In genomic region chr2:72983500-72984039, GRCh38 we compare ENCODE assay signal across 20 cellular contexts.
A peak's percentile ranks its signal among the peaks of the same experiment; 100 is the strongest.
DNase-seq lines count a peak whose midpoint lies in the region; ATAC-seq and TF ChIP-seq lines count a peak whose summit lies in the region.
"Had no signal": no experiment of that assay in that cellular context is flagged by ENCODE, and none has a peak within 500 bp of the region (broad histone marks: within the 10 kb centered on the region; RNA-seq: fewer than 3 reads in every experiment).

No MANE protein-coding gene starts in this region.

- CTCF ChIA-PET in T-cell (lab: Charles Lee): interaction anchor here (0.6 to 0.8 kb wide), 2 partner anchors 11 to 196 kb away, joined by 3 read pairs; no protein-coding TSS in a partner anchor

- ATAC-seq in GM19397 (IDR thresholded peaks at IDR 0.05; ENCODE audit: unreplicated experiment) (no peak), T-cell (replicated peaks in 1 of 4) (no peak)
- ATAC-seq: activated CD4-positive, alpha-beta T cell treated with anti-CD3 and anti-CD28 coated beads for 36 hours; activated CD8-positive, alpha-beta memory T cell treated with anti-CD3 and anti-CD28 coated beads, Interleukin-2, amount 10 ng/mL, durations not matched to agents 7 days and 5 days; activated T-helper 17 cell treated with anti-CD3 and anti-CD28 coated beads, Interleukin-2, amount 50 U/mL, for 72 hours; PC-3 had no signal

- no peaks in the 10 kb centered on the region for H3K79me1 ChIP-seq in neuronal stem cell (ENCODE audit: low read depth, low read length)

- H3K9ac ChIP-seq in neuronal stem cell (ENCODE audit: low read depth, low read length, poor library complexity): no peak overlapping the region

- H3K27me3 ChIP-seq in cardiac muscle cell (no peaks in the 10 kb centered on the region), neuronal stem cell (ENCODE audit: control insufficient read depth in 3 of 3, insufficient read depth in 3 of 3, low read depth in 1 of 3, low read length in 3 of 3) (no peaks in the 10 kb centered on the region), suprapubic skin (no peaks in the 10 kb centered on the region)
- H3K27me3 ChIP-seq: adrenal gland, neutrophil, sigmoid colon had no signal

- H3K27me3 Mint-ChIP-seq in T-cell: no peaks in the 10 kb centered on the region
- H3K27me3 Mint-ChIP-seq: activated CD4-positive, alpha-beta T cell treated with anti-CD3 and anti-CD28 coated beads for 36 hours; activated CD8-positive, alpha-beta memory T cell treated with anti-CD3 and anti-CD28 coated beads, Interleukin-2, amount 10 ng/mL, durations not matched to agents 7 days and 5 days; activated T-helper 17 cell treated with anti-CD3 and anti-CD28 coated beads, Interleukin-2, amount 50 U/mL, for 72 hours had no signal

- H3K27ac Mint-ChIP-seq in T-cell: no peak overlapping the region
- H3K27ac Mint-ChIP-seq: activated CD4-positive, alpha-beta T cell treated with anti-CD3 and anti-CD28 coated beads for 36 hours; activated CD8-positive, alpha-beta memory T cell treated with anti-CD3 and anti-CD28 coated beads, Interleukin-2, amount 10 ng/mL, durations not matched to agents 7 days and 5 days had no signal

- no peak overlapping the region for H3K4me3 ChIP-seq in cardiac muscle cell
- no peak overlapping the region for H3K4me3 ChIP-seq in neuronal stem cell (ENCODE audit: low read length in 2 of 2)
- no peak overlapping the region for H3K4me3 ChIP-seq in suprapubic skin
- H3K4me3 ChIP-seq: adrenal gland, sigmoid colon had no signal

- POLR2A ChIA-PET in T-cell (lab: Charles Lee): no interaction called here

- no peaks in the 10 kb centered on the region for H3K9me3 Mint-ChIP-seq in T-cell
- H3K9me3 Mint-ChIP-seq: activated T-helper 17 cell treated with anti-CD3 and anti-CD28 coated beads, Interleukin-2, amount 50 U/mL, for 72 hours had no signal

- TF ChIP-seq POLR2A in suprapubic skin (IDR thresholded peaks at IDR 0.05): no peak

- H3K4ac ChIP-seq in neuronal stem cell (ENCODE audit: low read length): no peak overlapping the region

- H3K36me3 ChIP-seq in cardiac muscle cell (no peaks in the 10 kb centered on the region), neuronal stem cell (replicated peaks in 1 of 2; ENCODE audit: control insufficient read depth in 2 of 2, insufficient read depth in 2 of 2, low read length in 2 of 2) (peaks cover 0 to 3% of the 10 kb centered on the region in 2 donors), suprapubic skin (peaks cover 7% of the 10 kb centered on the region)
- H3K36me3 ChIP-seq: adrenal gland had no signal

- peak overlapping the region; percentile 85 for H2BK12ac ChIP-seq in neuronal stem cell (ENCODE audit: low read length)

- H3K4me2 ChIP-seq in neuronal stem cell (ENCODE audit: insufficient read depth, low read length, poor library complexity, severe bottlenecking): no peak overlapping the region

- no peak overlapping the region for H4K91ac ChIP-seq in neuronal stem cell (ENCODE audit: low read depth, low read length, poor library complexity)

- peaks cover 3% of the 10 kb centered on the region for H3K36me3 Mint-ChIP-seq in T-cell
- H3K36me3 Mint-ChIP-seq: activated CD8-positive, alpha-beta memory T cell treated with anti-CD3 and anti-CD28 coated beads, Interleukin-2, amount 10 ng/mL, durations not matched to agents 7 days and 5 days had no signal

- WGBS in neuronal stem cell (ENCODE audit: extremely low coverage in 2 of 2, insufficient read length in 2 of 2, insufficient replicate concordance in 1 of 2), 2 donors: no CpG with 5 or more reads among the region's 7 CpGs
- 86% methylated on average over 6 of the region's 7 CpGs for WGBS in suprapubic skin

- peaks cover 0 to 2% (median 1%) of the 10 kb centered on the region in 3 donors for H3K4me1 Mint-ChIP-seq in T-cell
- H3K4me1 Mint-ChIP-seq: activated CD4-positive, alpha-beta T cell treated with anti-CD3 and anti-CD28 coated beads for 36 hours; activated T-helper 17 cell treated with anti-CD3 and anti-CD28 coated beads, Interleukin-2, amount 50 U/mL, for 72 hours had no signal

- H2AFZ ChIP-seq in neuronal stem cell (ENCODE audit: low read length): no peak overlapping the region

- H3K4me1 ChIP-seq in cardiac muscle cell (ENCODE audit: low read depth) (peaks cover 49% of the 10 kb centered on the region), neuronal stem cell (ENCODE audit: control insufficient read depth in 2 of 2, insufficient read depth in 1 of 2, low read depth in 1 of 2, low read length in 2 of 2) (peaks cover 0 to 10% of the 10 kb centered on the region in 2 donors), suprapubic skin (no peaks in the 10 kb centered on the region)
- H3K4me1 ChIP-seq: sigmoid colon had no signal

- DNase-seq in NCI-H1417 (lab: John Stamatoyannopoulos, UW) (peak in 2 of 3 experiments; percentile 87 to 97), NCI-H774 (lab: John Stamatoyannopoulos, UW) (peak; percentile 77), cardiac muscle cell (ENCODE audit: low read depth in 1 of 2, low spot score in 1 of 2) (no peak), neuronal stem cell (ENCODE audit: low spot score) (no peak), caudate nucleus (lab: John Stamatoyannopoulos, UW) (no peak), suprapubic skin (ENCODE audit: low spot score in 2 of 2) (no peak), T-cell (no peak)
- DNase-seq: activated CD4-positive, alpha-beta T cell treated with anti-CD3 and anti-CD28 coated beads for 36 hours; activated CD8-positive, alpha-beta memory T cell treated with anti-CD3 and anti-CD28 coated beads, Interleukin-2, amount 10 ng/mL, durations not matched to agents 7 days and 5 days; EL; kidney glomerular epithelial cell; NCI-H187 treated with DMSO at 0.1 percent for 48 hours; NCI-H524 treated with DMSO at 0.1 percent for 48 hours; PC-3; sigmoid colon; stimulated activated CD4-positive, alpha-beta T cell treated with anti-CD3 and anti-CD28 coated beads, Interleukin-2, amount 100 ng/mL, for 24 hours had no signal

- no peak overlapping the region for H4K8ac ChIP-seq in neuronal stem cell (ENCODE audit: low read depth, low read length)

- no peak overlapping the region for H3K14ac ChIP-seq in neuronal stem cell (ENCODE audit: low read length)

- peak overlapping the region; percentile 15 for H2AK5ac ChIP-seq in neuronal stem cell (ENCODE audit: low read depth, low read length)

- peak overlapping the region; percentile 69 for H3K18ac ChIP-seq in neuronal stem cell (ENCODE audit: low read length)

- H3K9me3 ChIP-seq in cardiac muscle cell (ENCODE audit: low read depth) (no peaks in the 10 kb centered on the region), neuronal stem cell (replicated peaks in 1 of 2; ENCODE audit: control insufficient read depth in 2 of 2, insufficient read depth in 1 of 2, low read depth in 1 of 2, low read length in 2 of 2) (no peaks in the 10 kb centered on the region), suprapubic skin (no peaks in the 10 kb centered on the region)
- H3K9me3 ChIP-seq: adrenal gland, neutrophil, sigmoid colon had no signal

- TF ChIP-seq EP300 in suprapubic skin (IDR thresholded peaks at IDR 0.05): no peak

- no peak overlapping the region for H3K4me3 Mint-ChIP-seq in T-cell
- H3K4me3 Mint-ChIP-seq: activated CD4-positive, alpha-beta T cell treated with anti-CD3 and anti-CD28 coated beads for 36 hours; activated CD8-positive, alpha-beta memory T cell treated with anti-CD3 and anti-CD28 coated beads, Interleukin-2, amount 10 ng/mL, durations not matched to agents 7 days and 5 days; activated T-helper 17 cell treated with anti-CD3 and anti-CD28 coated beads, Interleukin-2, amount 50 U/mL, for 72 hours had no signal

- H2BK15ac ChIP-seq in neuronal stem cell (ENCODE audit: low read length): peak overlapping the region; percentile 14

- H2BK120ac ChIP-seq in neuronal stem cell (ENCODE audit: low read depth, low read length): peak overlapping the region; percentile 30

- TF ChIP-seq CTCF in cardiac muscle cell (IDR thresholded peaks at IDR 0.05; ENCODE audit: low read depth, low read length) (no peak), suprapubic skin (IDR thresholded peaks at IDR 0.05) (no peak)

- H3K27ac ChIP-seq in cardiac muscle cell: peak overlapping the region; percentile 78
- no peak overlapping the region for H3K27ac ChIP-seq in neuronal stem cell (replicated peaks; ENCODE audit: low read length)
- H3K27ac ChIP-seq in caudate nucleus (ENCODE audit: low read depth, low read length): no peak overlapping the region
- no peak overlapping the region for H3K27ac ChIP-seq in suprapubic skin
- H3K27ac ChIP-seq: adrenal gland, neutrophil, sigmoid colon had no signal

- no peak overlapping the region for H3K23ac ChIP-seq in neuronal stem cell (ENCODE audit: low read depth, low read length, poor library complexity)

- no peak overlapping the region for H2BK5ac ChIP-seq in neuronal stem cell (ENCODE audit: low read length)

Comparison
In these comparisons a context has a peak if more than half of its experiments do, and no peak if none do; other contexts are left out.
1. DNase-seq: peak in NCI-H1417 (2 of 3) and NCI-H774 (single experiment); none in cardiac muscle cell (0 of 2), neuronal stem cell (single experiment), caudate nucleus (0 of 61), suprapubic skin (0 of 2) and T-cell (0 of 34).